In genomic region chr12:85007836-85008235, GRCh38 we compare ENCODE assay signal across 21 cellular contexts. TPM values are rescaled to one million over a fixed set of nuclear protein-coding genes. Genes with fewer than 3 reads are reported as not detected.
A peak's percentile ranks its signal among the peaks of the same experiment; 100 is the strongest.
DNase-seq lines count a peak whose midpoint lies in the region; ATAC-seq and TF ChIP-seq lines count a peak whose summit lies in the region.
"Had no signal": no experiment of that assay in that cellular context is flagged by ENCODE, and none has a peak within 500 bp of the region (broad histone marks: within the 10 kb centered on the region; RNA-seq: fewer than 3 reads in every experiment).

No MANE protein-coding gene starts in this region.

- H4K91ac ChIP-seq in neuronal stem cell (ENCODE audit: low read depth, low read length, poor library complexity), result no peak overlapping the region

- H3K79me1 ChIP-seq in neuronal stem cell (ENCODE audit: low read depth, low read length), result no peaks in the 10 kb centered on the region

- no peak overlapping the region for H2BK120ac ChIP-seq in neuronal stem cell (ENCODE audit: low read depth, low read length)

- no peak overlapping the region for H2BK12ac ChIP-seq in neuronal stem cell (ENCODE audit: low read length)

- no peak overlapping the region for H3K27ac ChIP-seq in neuronal stem cell (replicated peaks; ENCODE audit: low read length)
- H3K27ac ChIP-seq: brain microvascular endothelial cell, SK-N-MC, tibial nerve had no signal

- WGBS in neuronal stem cell (ENCODE audit: extremely low coverage in 2 of 2, insufficient read length in 2 of 2, insufficient replicate concordance in 1 of 2), 2 donors, result no CpG with 5 or more reads among the region's 4 CpGs

- no peak overlapping the region for H2BK15ac ChIP-seq in neuronal stem cell (ENCODE audit: low read length)

- H3K4me2 ChIP-seq in neuronal stem cell (ENCODE audit: insufficient read depth, low read length, poor library complexity, severe bottlenecking), result no peak overlapping the region

- H3K23ac ChIP-seq in neuronal stem cell (ENCODE audit: low read depth, low read length, poor library complexity), result no peak overlapping the region

- no peak overlapping the region for H3K9ac ChIP-seq in neuronal stem cell (ENCODE audit: low read depth, low read length, poor library complexity)

- ATAC-seq in mucosa of descending colon, result peak; percentile 78
- ATAC-seq: activated T-cell treated with anti-CD3 and anti-CD28 coated beads, Interleukin-2, amount 50 U/mL, for 72 hours; esophagus mucosa; HCT116 had no signal

- H4K8ac ChIP-seq in neuronal stem cell (ENCODE audit: low read depth, low read length), result no peak overlapping the region

- no peak overlapping the region for H3K18ac ChIP-seq in neuronal stem cell (ENCODE audit: low read length)

- no peak overlapping the region for H2AFZ ChIP-seq in neuronal stem cell (ENCODE audit: low read length)

- DNase-seq in AG10803 (ENCODE audit: low read depth), result peak; percentile 17
- DNase-seq in NCI-H446 (lab: John Stamatoyannopoulos, UW), result peak; percentile 9 to 57
- DNase-seq in epithelial cell of proximal tubule (ENCODE audit: low read depth), result peak; percentile 13
- DNase-seq in mucosa of descending colon, result peak in 1 of 3 donors; percentile 31
- DNase-seq in neuronal stem cell (ENCODE audit: low spot score), result no peak
- no peak for DNase-seq in AG20443 (ENCODE audit: low spot score)
- DNase-seq in head of caudate nucleus, result no peak
- DNase-seq in hypothalamus (lab: John Stamatoyannopoulos, UW), result no peak
- DNase-seq: activated T-cell treated with anti-CD3 and anti-CD28 coated beads, Interleukin-2, amount 50 U/mL, for 72 hours; brain microvascular endothelial cell; Kasumi-1; kidney; NCI-H1436; NCI-H2171; NCI-H774; stimulated activated naive CD4-positive, alpha-beta T cell; T-helper 9 cell had no signal

- intact Hi-C loops in mucosa of descending colon (cut with DNase I, micrococcal nuclease) (no loop called here), head of caudate nucleus (cut with DNase I) (no loop called here)

- no peak overlapping the region for H3K4me3 ChIP-seq in AG10803 (ENCODE audit: low read length)
- no peak overlapping the region for H3K4me3 ChIP-seq in epithelial cell of proximal tubule (ENCODE audit: low read depth, low read length)
- H3K4me3 ChIP-seq in mucosa of descending colon, result no peak overlapping the region
- no peak overlapping the region for H3K4me3 ChIP-seq in neuronal stem cell (ENCODE audit: low read length in 2 of 2)
- H3K4me3 ChIP-seq: SK-N-MC, tibial nerve had no signal

- H3K4ac ChIP-seq in neuronal stem cell (ENCODE audit: low read length), result no peak overlapping the region

- H3K9me3 ChIP-seq in mucosa of descending colon, result no peaks in the 10 kb centered on the region
- peaks cover 0 to 2% of the 10 kb centered on the region in 2 donors for H3K9me3 ChIP-seq in neuronal stem cell (replicated peaks in 1 of 2; ENCODE audit: control insufficient read depth in 2 of 2, insufficient read depth in 1 of 2, low read depth in 1 of 2, low read length in 2 of 2)
- H3K9me3 ChIP-seq: tibial nerve had no signal

- H3K14ac ChIP-seq in neuronal stem cell (ENCODE audit: low read length), result no peak overlapping the region

- H3K27me3 ChIP-seq in neuronal stem cell (ENCODE audit: control insufficient read depth in 3 of 3, insufficient read depth in 3 of 3, low read depth in 1 of 3, low read length in 3 of 3), result no peaks in the 10 kb centered on the region
- H3K27me3 ChIP-seq: brain microvascular endothelial cell, tibial nerve had no signal

- TF ChIP-seq CTCF in AG10803 (conservative IDR thresholded peaks at IDR 0.05; ENCODE audit: low read length) (no peak), epithelial cell of proximal tubule (conservative IDR thresholded peaks at IDR 0.05; ENCODE audit: low read depth, low read length) (no peak), mucosa of descending colon (IDR thresholded peaks at IDR 0.05) (no peak)

- no peaks in the 10 kb centered on the region for H3K4me1 ChIP-seq in mucosa of descending colon (ENCODE audit: low read depth)
- no peaks in the 10 kb centered on the region for H3K4me1 ChIP-seq in neuronal stem cell (ENCODE audit: control insufficient read depth in 2 of 2, insufficient read depth in 1 of 2, low read depth in 1 of 2, low read length in 2 of 2)
- H3K4me1 ChIP-seq: tibial nerve had no signal

- no peak overlapping the region for H2BK5ac ChIP-seq in neuronal stem cell (ENCODE audit: low read length)

- no peak overlapping the region for H2AK5ac ChIP-seq in neuronal stem cell (ENCODE audit: low read depth, low read length)

- H3K36me3 ChIP-seq in mucosa of descending colon (ENCODE audit: low read depth) (no peaks in the 10 kb centered on the region), neuronal stem cell (replicated peaks in 1 of 2; ENCODE audit: control insufficient read depth in 2 of 2, insufficient read depth in 2 of 2, low read length in 2 of 2) (no peaks in the 10 kb centered on the region)
- H3K36me3 ChIP-seq: brain microvascular endothelial cell, tibial nerve had no signal

RNA-seq across cellular contexts. Expression of gene TSPAN19, which starts 28.2 kb away (rescaled TPM):
- total RNA-seq in epithelial cell of proximal tubule (not detected in 2 replicates), mucosa of descending colon (1 to 10 TPM in 1 of 3 donors, not detected in 2; 1.2 TPM)
- polyA plus RNA-seq in neuronal stem cell (2013, experiment 1 of 2), result 3.3 TPM
- 2.8 TPM for polyA plus RNA-seq in neuronal stem cell (2013, experiment 2 of 2)
- total RNA-seq: activated T-cell treated with anti-CD3 and anti-CD28 coated beads, Interleukin-2, amount 50 U/mL, for 72 hours; esophagus mucosa had no signal

RNA-seq across cellular contexts. Expression of gene LRRIQ1, which starts 28.3 kb away (rescaled TPM):
- 0.29 and 0.92 TPM in 2 replicates for total RNA-seq in epithelial cell of proximal tubule
- under 1 TPM in 1 of 3 donors, not detected in 2; 0.35 TPM for total RNA-seq in mucosa of descending colon
- 6.9 TPM for polyA plus RNA-seq in neuronal stem cell (2013, experiment 1 of 2)
- polyA plus RNA-seq in neuronal stem cell (2013, experiment 2 of 2), result 7.4 TPM
- total RNA-seq: activated T-cell treated with anti-CD3 and anti-CD28 coated beads, Interleukin-2, amount 50 U/mL, for 72 hours had no signal

Comparison
In these comparisons a context has a peak if more than half of its experiments do, and no peak if none do; other contexts are left out.
1. DNase-seq: peak in AG10803 (single experiment), NCI-H446 (2 of 2) and epithelial cell of proximal tubule (single experiment); none in neuronal stem cell (single experiment), AG20443 (single experiment), head of caudate nucleus (0 of 42) and hypothalamus (0 of 51).